ENCODE assay signal across 24 cellular contexts in the genomic region with DNA sequence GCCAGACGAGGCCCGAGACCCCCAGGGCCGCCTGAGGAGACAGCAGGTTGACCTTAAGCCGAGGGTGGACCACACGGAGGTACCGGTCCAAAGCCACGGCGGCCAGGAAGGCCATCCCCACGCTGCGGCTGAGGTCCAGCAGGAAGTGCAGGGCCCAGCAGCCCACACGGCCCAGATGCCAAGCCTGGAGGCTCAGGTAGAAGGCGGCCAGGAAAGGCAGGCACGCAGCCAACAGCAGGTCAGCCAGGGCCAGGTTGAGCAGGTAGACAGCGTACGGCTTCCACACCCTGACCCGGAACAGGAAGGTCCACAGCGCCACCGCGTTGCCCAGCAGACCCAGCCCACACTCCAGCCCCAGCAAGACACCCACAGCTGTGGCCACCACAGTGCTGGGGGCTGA. TPM values are rescaled to one million over a fixed set of nuclear protein-coding genes. Genes with fewer than 3 reads are reported as not detected.
DNase-seq lines count a peak whose midpoint lies in the region; ATAC-seq, FAIRE-seq and TF ChIP-seq lines count a peak whose summit lies in the region.
"Had no signal": no experiment of that assay in that cellular context is flagged by ENCODE, and none has a peak within 500 bp of the region (broad histone marks: within the 10 kb centered on the region; RNA-seq: fewer than 3 reads in every experiment).

No MANE protein-coding gene starts in this region.

- peaks cover 52% of the 10 kb centered on the region for H3K27me3 Mint-ChIP-seq in MCF 10A (ENCODE audit: insufficient read depth, unreplicated experiment)
- H3K27me3 Mint-ChIP-seq in activated B cell treated with CpG ODN at 0.5 μM for 24 hours, result no peaks in the 10 kb centered on the region
- no peaks in the 10 kb centered on the region for H3K27me3 Mint-ChIP-seq in effector memory CD8-positive, alpha-beta T cell

- peak overlapping the region in 2 of 3 donors; percentile 6 to 40 for H3K4me3 ChIP-seq in breast epithelium
- H3K4me3 ChIP-seq in HepG2 (replicated peaks in 1 of 3; ENCODE audit: insufficient read depth in 1 of 3, low read depth in 2 of 3, low read length in 3 of 3), result no peak overlapping the region

- intact Hi-C loops in breast epithelium (cut with DNase I; ENCODE audit: low total_unique reads), result no loop called here
- intact Hi-C loops in MCF 10A (cut with micrococcal nuclease), result no loop called here
- intact Hi-C loops in activated B cell treated with CpG ODN at 0.5 μM for 24 hours (cut with micrococcal nuclease), result loop anchor here (10.0 kb wide), 1 partner anchor 813 kb away; the partner anchor contains the start of gene SFT2D1
- intact Hi-C loops in HepG2 (cut with micrococcal nuclease; ENCODE audit: unreplicated experiment), result no loop called here

- no peak for FAIRE-seq in HepG2 (lab: Jason Lieb, UNC)

- H3K36me3 Mint-ChIP-seq in MCF 10A (ENCODE audit: insufficient read depth, unreplicated experiment) (no peaks in the 10 kb centered on the region), activated B cell treated with CpG ODN at 0.5 μM for 24 hours (ENCODE audit: low read depth) (no peaks in the 10 kb centered on the region)
- H3K36me3 Mint-ChIP-seq in effector memory CD8-positive, alpha-beta T cell (ENCODE audit: insufficient read depth), result no peaks in the 10 kb centered on the region

- H3K4me2 ChIP-seq in HepG2 (ENCODE audit: low read depth, low read length), result no peak overlapping the region

- H3K4me1 ChIP-seq in breast epithelium (no peaks in the 10 kb centered on the region), HepG2 (ENCODE audit: insufficient read depth, low read length) (peaks cover 19% of the 10 kb centered on the region)

- H3K4me1 Mint-ChIP-seq in MCF 10A (ENCODE audit: insufficient read depth, unreplicated experiment), result no peaks in the 10 kb centered on the region
- peaks cover 38% of the 10 kb centered on the region for H3K4me1 Mint-ChIP-seq in activated B cell treated with CpG ODN at 0.5 μM for 24 hours
- H3K4me1 Mint-ChIP-seq in effector memory CD8-positive, alpha-beta T cell (ENCODE audit: low read depth in 2 of 2), result peaks cover 14 to 20% of the 10 kb centered on the region in 2 donors

- BruUV-seq in MCF 10A (replicated peaks; lab: Mats Ljungman, UMichigan) (no TSS peak), HepG2 (replicated peaks; lab: Mats Ljungman, UMichigan) (no TSS peak)

- no peaks in the 10 kb centered on the region for H4K20me1 ChIP-seq in HepG2 (ENCODE audit: insufficient read depth, low read length)

- in situ Hi-C loops in HepG2 (cut with HindIII; ENCODE audit: extremely low pct_ligation_motif_present, low pct_unique_long_range_greater_than_20kb), result no loop called here

- TF ChIP-seq EP300 in HepG2 (IDR thresholded peaks at IDR 0.05; ENCODE audit: low read depth in 2 of 2, low read length in 2 of 2), result no peak
- TF ChIP-seq EP300 in HepG2 (CRISPR knock-in tag; IDR thresholded peaks at IDR 0.05; ENCODE audit: borderline replicate concordance), result no peak

- no peak for TF ChIP-seq POLR2A in breast epithelium (IDR thresholded peaks at IDR 0.05)
- no peak for TF ChIP-seq POLR2A in HepG2 (IDR thresholded peaks at IDR 0.05; ENCODE audit: insufficient read depth in 1 of 2, low read depth in 2 of 2, low read length in 2 of 2)

- CTCF ChIA-PET in MCF 10A (lab: Yijun Ruan, JAX) (no interaction called here), activated B cell treated with CpG ODN at 0.5 μM for 24 hours (lab: Charles Lee) (no interaction called here), HepG2 (lab: Yijun Ruan, JAX; ENCODE audit: low intra/inter-chr PET ratio, low total read pairs) (no interaction called here)

- DNase-seq in breast epithelium (ENCODE audit: low spot score in 2 of 2) (no peak), MCF 10A (ENCODE audit: unreplicated experiment) (no peak), activated B cell treated with CpG ODN at 0.5 μM for 24 hours (no peak), HepG2 (ENCODE audit: low spot score) (no peak), NCI-H146 (lab: John Stamatoyannopoulos, UW) (no peak), NCI-H446 (lab: John Stamatoyannopoulos, UW) (no peak), NCI-H446 treated with DMSO at 0.1 percent for 48 hours (lab: John Stamatoyannopoulos, UW) (no peak)
- no peak for DNase-seq in effector memory CD8-positive, alpha-beta T cell
- DNase-seq: ACHN; Calu3; CD8-positive, alpha-beta memory T cell; DMS153; GF-D8; KBM-7; NCI-H1092 treated with DMSO at 0.1 percent for 48 hours; NCI-H2029 treated with DMSO at 0.1 percent for 48 hours; NCI-H226; NCI-H524 treated with DMSO at 0.1 percent for 48 hours; NCI-H82 had no signal

- H3K9ac ChIP-seq in HepG2 (ENCODE audit: insufficient read depth, low read depth, low read length), result no peak overlapping the region

- TF ChIP-seq CTCF in breast epithelium (IDR thresholded peaks at IDR 0.05) (no peak), MCF 10A (IDR thresholded peaks at IDR 0.05; ENCODE audit: unreplicated experiment) (no peak), activated B cell treated with CpG ODN at 0.5 μM for 24 hours (IDR thresholded peaks at IDR 0.05) (no peak), HepG2 (CRISPR knock-in tag; IDR thresholded peaks at IDR 0.05) (no peak)

- ATAC-seq in activated B cell treated with CpG ODN at 0.5 μM for 24 hours (ENCODE audit: low read depth) (no peak), HepG2 (no peak)
- ATAC-seq in effector memory CD8-positive, alpha-beta T cell (replicated peaks), result no peak
- ATAC-seq: SK-N-SH treated with all-trans-retinoic acid at 6 μM for 48 hours had no signal

- H3K27ac Mint-ChIP-seq in MCF 10A (ENCODE audit: low read depth, unreplicated experiment) (no peak overlapping the region), activated B cell treated with CpG ODN at 0.5 μM for 24 hours (no peak overlapping the region)
- H3K27ac Mint-ChIP-seq in effector memory CD8-positive, alpha-beta T cell, result no peak overlapping the region

- H2AFZ ChIP-seq in HepG2 (ENCODE audit: low read length), result no peak overlapping the region

- H3K9me3 ChIP-seq in breast epithelium, result no peaks in the 10 kb centered on the region
- H3K9me3 ChIP-seq in HepG2 (ENCODE audit: low read length), result no peaks in the 10 kb centered on the region

- H3K27ac ChIP-seq in breast epithelium, result no peak overlapping the region
- no peak overlapping the region for H3K27ac ChIP-seq in HepG2 (ENCODE audit: extremely low read length, insufficient read depth, low read length)
- H3K27ac ChIP-seq: 22Rv1, C4-2B had no signal

- 63% methylated on average over 14 of the region's 19 CpGs for WGBS in HepG2 (ENCODE audit: low lambda C conversion rate)

- no peaks in the 10 kb centered on the region for H3K79me2 ChIP-seq in HepG2 (ENCODE audit: insufficient read depth, low read length)

- no peak for TF ChIP-seq RAD21 in HepG2 (CRISPR knock-in tag; IDR thresholded peaks at IDR 0.05)

- H3K36me3 ChIP-seq in breast epithelium (no peaks in the 10 kb centered on the region), HepG2 (replicated peaks in 1 of 2; ENCODE audit: control insufficient read depth in 1 of 2, insufficient read depth in 2 of 2, low read length in 2 of 2) (no peaks in the 10 kb centered on the region)

- H3K27me3 ChIP-seq in breast epithelium, result no peaks in the 10 kb centered on the region
- peaks cover 11 to 66% of the 10 kb centered on the region in 2 experiments; a peak in 4 of 5 replicates for H3K27me3 ChIP-seq in HepG2 (ENCODE audit: control insufficient read depth in 1 of 2, insufficient read depth in 2 of 2, low read length in 2 of 2)

- H3K9me3 Mint-ChIP-seq in MCF 10A (ENCODE audit: unreplicated experiment) (no peaks in the 10 kb centered on the region), activated B cell treated with CpG ODN at 0.5 μM for 24 hours (no peaks in the 10 kb centered on the region)
- H3K9me3 Mint-ChIP-seq in effector memory CD8-positive, alpha-beta T cell, result no peaks in the 10 kb centered on the region
- H3K9me3 Mint-ChIP-seq: CD8-positive, alpha-beta memory T cell had no signal

- POLR2A ChIA-PET in MCF 10A (lab: Yijun Ruan, JAX), result no interaction called here
- POLR2A ChIA-PET in activated B cell treated with CpG ODN at 0.5 μM for 24 hours (lab: Charles Lee), result no interaction called here
- POLR2A ChIA-PET in HepG2 (lab: Yijun Ruan, JAX), result no interaction called here

- H3K4me3 Mint-ChIP-seq in MCF 10A (ENCODE audit: unreplicated experiment) (no peak overlapping the region), activated B cell treated with CpG ODN at 0.5 μM for 24 hours (peak overlapping the region; percentile 32)
- no peak overlapping the region for H3K4me3 Mint-ChIP-seq in effector memory CD8-positive, alpha-beta T cell
- H3K4me3 Mint-ChIP-seq: CD8-positive, alpha-beta memory T cell had no signal

RNA-seq across cellular contexts. Expression of gene GPR31, which starts 0.4 kb away (rescaled TPM):
- not detected for total RNA-seq in breast epithelium
- total RNA-seq in MCF 10A (2022), result not detected in 2 replicates
- total RNA-seq in activated B cell treated with CpG ODN at 0.5 μM for 24 hours, result not detected in 2 replicates
- total RNA-seq in HepG2 (2016; rRNA removed; fragmentation: Illumina TruSeq; extraction: Trizol), result not detected in 2 replicates
- not detected in 2 replicates for total RNA-seq in HepG2 (2016; cell fraction: cytosol; rRNA removed; fragmentation: Illumina TruSeq; extraction: Trizol; ENCODE audit: low read depth)
- not detected in 2 replicates for total RNA-seq in HepG2 (2016; cell fraction: insoluble cytoplasmic fraction; rRNA removed; fragmentation: Illumina TruSeq; extraction: Trizol)
- not detected in 2 replicates for total RNA-seq in HepG2 (2016; cell fraction: membrane; rRNA removed; fragmentation: Illumina TruSeq; extraction: Trizol)
- not detected in 2 replicates for total RNA-seq in HepG2 (2016; cell fraction: nucleus; rRNA removed; fragmentation: Illumina TruSeq; extraction: Trizol)
- not detected in 2 replicates for polyA plus RNA-seq in HepG2 (2011; rRNA removed)
- polyA plus RNA-seq in HepG2 (2011; cell fraction: cytosol; rRNA removed), result not detected in 2 replicates
- polyA plus RNA-seq in HepG2 (2011; cell fraction: nucleus; rRNA removed), result not detected in 2 replicates
- not detected in 2 replicates for polyA plus RNA-seq in HepG2 (2012)
- polyA plus RNA-seq in HepG2 (2016; cell fraction: cytosol; fragmentation: Illumina TruSeq; extraction: Trizol; ENCODE audit: low read depth), result not detected in 2 replicates
- polyA plus RNA-seq in HepG2 (2016; cell fraction: insoluble cytoplasmic fraction; fragmentation: Illumina TruSeq; extraction: Trizol; ENCODE audit: low read depth), result not detected in 2 replicates
- not detected in 2 replicates for polyA plus RNA-seq in HepG2 (2016; cell fraction: membrane; fragmentation: Illumina TruSeq; extraction: Trizol; ENCODE audit: low read depth)
- not detected in 2 replicates for polyA plus RNA-seq in HepG2 (2016; cell fraction: nucleus; fragmentation: Illumina TruSeq; extraction: Trizol; ENCODE audit: insufficient read depth, low read depth)
- polyA minus RNA-seq in HepG2 (2011; rRNA and poly(A)+ RNA removed; ENCODE audit: low replicate concordance), result not detected in 2 replicates
- polyA minus RNA-seq in HepG2 (2011; cell fraction: cytosol; rRNA and poly(A)+ RNA removed), result not detected in 2 replicates
- polyA minus RNA-seq in HepG2 (2011; cell fraction: nucleus; rRNA and poly(A)+ RNA removed), result not detected in 2 replicates
- total RNA-seq: Calu3; CD8-positive, alpha-beta memory T cell; Daoy; H4 had no signal
- polyA plus RNA-seq: CD8-positive, alpha-beta memory T cell had no signal

RNA-seq across cellular contexts. Expression of gene CCR6, which starts 34.5 kb away (rescaled TPM):
- total RNA-seq in breast epithelium (under 1 TPM in 1 of 3 donors, not detected in 2; 0.73 TPM), MCF 10A (2022) (not detected in 2 replicates), activated B cell treated with CpG ODN at 0.5 μM for 24 hours (26.2 and 28.9 TPM in 2 replicates), HepG2 (2016; rRNA removed; fragmentation: Illumina TruSeq; extraction: Trizol) (4.2 and 4.5 TPM in 2 replicates)
- total RNA-seq in HepG2 (2016; cell fraction: cytosol; rRNA removed; fragmentation: Illumina TruSeq; extraction: Trizol; ENCODE audit: low read depth), result 0.10 TPM in 1 of 2 replicates, not detected in the other
- 4.0 and 4.5 TPM in 2 replicates for total RNA-seq in HepG2 (2016; cell fraction: insoluble cytoplasmic fraction; rRNA removed; fragmentation: Illumina TruSeq; extraction: Trizol)
- 1.2 and 1.3 TPM in 2 replicates for total RNA-seq in HepG2 (2016; cell fraction: membrane; rRNA removed; fragmentation: Illumina TruSeq; extraction: Trizol)
- 0.56 and 1.4 TPM in 2 replicates for total RNA-seq in HepG2 (2016; cell fraction: nucleus; rRNA removed; fragmentation: Illumina TruSeq; extraction: Trizol)
- polyA plus RNA-seq in HepG2 (2011; rRNA removed), result 8.7 and 11.3 TPM in 2 replicates
- polyA plus RNA-seq in HepG2 (2011; cell fraction: cytosol; rRNA removed), result 11.0 and 18.6 TPM in 2 replicates
- 3.2 and 3.5 TPM in 2 replicates for polyA plus RNA-seq in HepG2 (2011; cell fraction: nucleus; rRNA removed)
- 9.4 and 18.5 TPM in 2 replicates for polyA plus RNA-seq in HepG2 (2012)
- polyA plus RNA-seq in HepG2 (2016; cell fraction: cytosol; fragmentation: Illumina TruSeq; extraction: Trizol; ENCODE audit: low read depth), result 0.07 and 0.20 TPM in 2 replicates
- polyA plus RNA-seq in HepG2 (2016; cell fraction: insoluble cytoplasmic fraction; fragmentation: Illumina TruSeq; extraction: Trizol; ENCODE audit: low read depth), result 2.7 and 3.0 TPM in 2 replicates
- polyA plus RNA-seq in HepG2 (2016; cell fraction: membrane; fragmentation: Illumina TruSeq; extraction: Trizol; ENCODE audit: low read depth), result 0.43 and 0.55 TPM in 2 replicates
- polyA plus RNA-seq in HepG2 (2016; cell fraction: nucleus; fragmentation: Illumina TruSeq; extraction: Trizol; ENCODE audit: insufficient read depth, low read depth), result 1.1 and 2.3 TPM in 2 replicates
- polyA minus RNA-seq in HepG2 (2011; rRNA and poly(A)+ RNA removed; ENCODE audit: low replicate concordance), result 31.5 TPM in 1 of 2 replicates, not detected in the other
- 9.9 and 14.7 TPM in 2 replicates for polyA minus RNA-seq in HepG2 (2011; cell fraction: cytosol; rRNA and poly(A)+ RNA removed)
- 0.77 and 1.4 TPM in 2 replicates for polyA minus RNA-seq in HepG2 (2011; cell fraction: nucleus; rRNA and poly(A)+ RNA removed)
- total RNA-seq: Calu3, Daoy, H4 had no signal

Comparison
In these comparisons a context has a peak if more than half of its experiments do, and no peak if none do; other contexts are left out.
1. H3K4me3 ChIP-seq: peak in breast epithelium (2 of 3); none in HepG2 (0 of 3).